Comparison of ENCODE assay signal across 32 cellular contexts in genomic region chr11:25596701-25597100, GRCh38.
"Had no signal": no experiment of that assay in that cellular context is flagged by ENCODE, and none has a peak within 500 bp of the region (broad histone marks: within the 10 kb centered on the region; RNA-seq: fewer than 3 reads in every experiment).

No MANE protein-coding gene starts in this region.

- H3K4me1 ChIP-seq: ascending aorta had no signal

- H3K27me3 ChIP-seq: ascending aorta, cardiac muscle cell had no signal

- ATAC-seq: activated CD4-positive, alpha-beta T cell treated with anti-CD3 and anti-CD28 coated beads for 36 hours; activated CD4-positive, CD25-positive, alpha-beta regulatory T cell treated with anti-CD3 and anti-CD28 coated beads, Interleukin-2, amount 50 U/mL, for 24 hours; activated CD8-positive, alpha-beta memory T cell treated with anti-CD3 and anti-CD28 coated beads, Interleukin-2, amount 10 ng/mL, durations not matched to agents 7 days and 5 days; activated CD8-positive, alpha-beta T cell treated with anti-CD3 and anti-CD28 coated beads, Interleukin-2, amount 10 ng/mL, durations not matched to agents 7 days and 5 days; activated naive CD8-positive, alpha-beta T cell treated with anti-CD3 and anti-CD28 coated beads, Interleukin-2, amount 50 U/mL, for 24 hours; WTC11 had no signal

- H3K36me3 ChIP-seq: ascending aorta, cardiac muscle cell, WERI-Rb-1 had no signal

- DNase-seq: activated CD4-positive, alpha-beta memory T cell treated with anti-CD3 and anti-CD28 coated beads, Interleukin-2, amount 10 ng/mL, durations not matched to agents 7 days and 5 days; activated CD4-positive, alpha-beta T cell treated with anti-CD3 and anti-CD28 coated beads for 1 hour; activated CD4-positive, alpha-beta T cell treated with anti-CD3 and anti-CD28 coated beads for 36 hours; activated CD4-positive, alpha-beta T cell treated with anti-CD3 and anti-CD28 coated beads for 48 hours; activated CD4-positive, alpha-beta T cell treated with anti-CD3 and anti-CD28 coated beads, Interleukin-2, amount 10 ng/mL, durations not matched to agents 7 days and 5 days; activated CD4-positive, alpha-beta T cell treated with anti-CD3 and anti-CD28 coated beads, Interleukin-2, amount 50 U/mL, for 48 hours; activated CD4-positive, CD25-positive, alpha-beta regulatory T cell; activated CD8-positive, alpha-beta memory T cell treated with anti-CD3 and anti-CD28 coated beads for 24 hours; activated CD8-positive, alpha-beta memory T cell treated with anti-CD3 and anti-CD28 coated beads, Interleukin-2, amount 10 ng/mL, durations not matched to agents 7 days and 5 days; activated CD8-positive, alpha-beta memory T cell treated with anti-CD3 and anti-CD28 coated beads, Interleukin-2, amount 50 U/mL, for 48 hours; activated CD8-positive, alpha-beta T cell treated with anti-CD3 and anti-CD28 coated beads, Interleukin-2, amount 10 ng/mL, durations not matched to agents 7 days and 5 days; activated effector memory CD4-positive, alpha-beta T cell treated with Interleukin-2 at 50 U/mL for 16 hours; activated gamma-delta T cell; activated naive CD4-positive, alpha-beta T cell treated with anti-CD3 and anti-CD28 coated beads, Interleukin-2, amount 10 ng/mL, durations not matched to agents 7 days and 5 days; activated naive CD4-positive, alpha-beta T cell treated with Interleukin-2 at 50 U/mL for 16 hours; activated naive CD8-positive, alpha-beta T cell treated with anti-CD3 and anti-CD28 coated beads, Interleukin-2, amount 10 ng/mL, durations not matched to agents 7 days and 5 days; activated naive CD8-positive, alpha-beta T cell treated with anti-CD3 and anti-CD28 coated beads, Interleukin-2, amount 50 U/mL, for 24 hours; activated T-cell treated with anti-CD3 and anti-CD28 coated beads, Interleukin-2, amount 50 U/mL, for 24 hours; activated T-cell treated with anti-CD3 and anti-CD28 coated beads, Interleukin-2, amount 50 U/mL, for 48 hours; amygdala; anterior cingulate cortex; caudate nucleus; cerebellar nuclear complex; SW 1271; T-helper 1 cell; T-helper 2 cell; T-helper 9 cell; WERI-Rb-1 had no signal

- H3K27ac ChIP-seq: ascending aorta, cardiac muscle cell, WERI-Rb-1 had no signal

- H3K4me3 ChIP-seq: ascending aorta, cardiac muscle cell had no signal
